Comparison of ENCODE assay signal across 27 cellular contexts in the genomic region with DNA sequence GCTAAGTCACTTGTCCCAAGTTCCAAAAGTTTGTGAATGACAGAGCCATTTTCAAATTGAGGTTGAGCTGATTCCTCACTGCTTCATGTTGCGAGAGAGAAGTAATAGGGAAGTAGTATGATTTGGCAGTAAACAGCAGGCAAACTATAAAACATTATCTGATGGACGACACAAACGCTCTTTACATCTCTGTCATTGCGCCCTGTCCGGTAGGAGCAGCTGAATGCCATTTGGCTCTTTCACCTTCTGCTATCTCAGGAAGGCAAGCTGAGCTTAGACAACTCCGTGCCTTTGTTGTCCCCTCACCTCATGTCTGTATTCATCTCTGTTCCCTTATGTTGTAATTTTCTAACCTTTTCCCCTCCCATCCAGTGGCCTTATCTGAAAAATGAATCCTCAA.
"Had no signal": no experiment of that assay in that cellular context is flagged by ENCODE, and none has a peak within 500 bp of the region (broad histone marks: within the 10 kb centered on the region; RNA-seq: fewer than 3 reads in every experiment).

No MANE protein-coding gene starts in this region.

- H3K4me1 Mint-ChIP-seq: activated CD4-positive, alpha-beta T cell treated with anti-CD3 and anti-CD28 coated beads for 36 hours; activated naive CD4-positive, alpha-beta T cell treated with anti-CD3 and anti-CD28 coated beads, Interleukin-2, amount 50 U/mL, for 24 hours; central memory CD8-positive, alpha-beta T cell; T-cell had no signal

- H3K9me3 Mint-ChIP-seq: brain had no signal

- H3K9ac ChIP-seq: KMS-11 had no signal

- H3K4me3 ChIP-seq: ascending aorta, Peyer's patch had no signal

- H3K27ac ChIP-seq: ascending aorta, KMS-11, Peyer's patch, RWPE1, WERI-Rb-1 had no signal

- H3K36me3 ChIP-seq: ascending aorta, WERI-Rb-1 had no signal

- H3K27me3 ChIP-seq: ascending aorta, Peyer's patch had no signal

- H3K9me3 ChIP-seq: ascending aorta, Peyer's patch had no signal

- H3K4me2 ChIP-seq: KMS-11 had no signal

- H3K4me3 Mint-ChIP-seq: activated CD4-positive, alpha-beta T cell treated with anti-CD3 and anti-CD28 coated beads for 36 hours; activated CD8-positive, alpha-beta T cell treated with anti-CD3 and anti-CD28 coated beads for 36 hours; activated naive CD4-positive, alpha-beta T cell treated with anti-CD3 and anti-CD28 coated beads, Interleukin-2, amount 50 U/mL, for 24 hours; activated T-helper 1 cell treated with anti-CD3 and anti-CD28 coated beads, Interleukin-12 subunit alpha, Interleukin-12 subunit beta, Interleukin-2, Interleukin-4 antibody, amounts not matched to agents 30 ng/mL and 10 ng/mL and 1 ng/mL, durations not matched to agents 14 hours and 24 hours and 36 hours; brain; central memory CD8-positive, alpha-beta T cell; T-cell had no signal

- H3K27me3 Mint-ChIP-seq: activated CD4-positive, alpha-beta T cell treated with anti-CD3 and anti-CD28 coated beads for 36 hours; activated CD8-positive, alpha-beta T cell treated with anti-CD3 and anti-CD28 coated beads for 36 hours; activated naive CD4-positive, alpha-beta T cell treated with anti-CD3 and anti-CD28 coated beads, Interleukin-2, amount 50 U/mL, for 24 hours; brain; central memory CD8-positive, alpha-beta T cell; T-cell had no signal

- H3K4me1 ChIP-seq: ascending aorta had no signal

- H3K27ac Mint-ChIP-seq: activated CD4-positive, alpha-beta T cell treated with anti-CD3 and anti-CD28 coated beads for 36 hours; activated CD8-positive, alpha-beta T cell treated with anti-CD3 and anti-CD28 coated beads for 36 hours; activated naive CD4-positive, alpha-beta T cell treated with anti-CD3 and anti-CD28 coated beads, Interleukin-2, amount 50 U/mL, for 24 hours; activated T-helper 1 cell treated with anti-CD3 and anti-CD28 coated beads, Interleukin-12 subunit alpha, Interleukin-12 subunit beta, Interleukin-2, Interleukin-4 antibody, amounts not matched to agents 30 ng/mL and 10 ng/mL and 1 ng/mL, durations not matched to agents 14 hours and 24 hours and 36 hours; brain; T-cell had no signal

- ATAC-seq: activated CD4-positive, alpha-beta T cell treated with anti-CD3 and anti-CD28 coated beads for 36 hours; activated CD8-positive, alpha-beta T cell treated with anti-CD3 and anti-CD28 coated beads for 36 hours; T-cell had no signal

- DNase-seq: activated CD4-positive, alpha-beta T cell treated with anti-CD3 and anti-CD28 coated beads for 36 hours; activated CD8-positive, alpha-beta memory T cell treated with anti-CD3 and anti-CD28 coated beads, Interleukin-2, amount 50 U/mL, for 48 hours; activated CD8-positive, alpha-beta T cell treated with anti-CD3 and anti-CD28 coated beads for 36 hours; activated effector memory CD4-positive, alpha-beta T cell treated with Interleukin-2 at 50 U/mL for 16 hours; activated naive CD4-positive, alpha-beta T cell; activated T-cell treated with anti-CD3 and anti-CD28 coated beads, Interleukin-2, amount 50 U/mL, for 1 hour; amniotic stem cell; MM.1S; NCI-H1105; NCI-H1436; NCI-H1694 treated with DMSO at 0.1 percent for 48 hours; NCI-H2029 treated with DMSO at 0.1 percent for 48 hours; NCI-H345; NCI-H510A; NCI-H526 treated with DMSO at 0.1 percent for 48 hours; NK-92 treated with Interleukin-12 subunit alpha and Interleukin-12 subunit beta, amount 100 ng/mL, for 24 hours; Peyer's patch; SHP77; T-cell; WERI-Rb-1 had no signal

- H3K36me3 Mint-ChIP-seq: activated naive CD4-positive, alpha-beta T cell treated with anti-CD3 and anti-CD28 coated beads, Interleukin-2, amount 50 U/mL, for 24 hours; brain; T-cell had no signal
